8 cellular contexts compared by ENCODE assay signal in the genomic region with DNA sequence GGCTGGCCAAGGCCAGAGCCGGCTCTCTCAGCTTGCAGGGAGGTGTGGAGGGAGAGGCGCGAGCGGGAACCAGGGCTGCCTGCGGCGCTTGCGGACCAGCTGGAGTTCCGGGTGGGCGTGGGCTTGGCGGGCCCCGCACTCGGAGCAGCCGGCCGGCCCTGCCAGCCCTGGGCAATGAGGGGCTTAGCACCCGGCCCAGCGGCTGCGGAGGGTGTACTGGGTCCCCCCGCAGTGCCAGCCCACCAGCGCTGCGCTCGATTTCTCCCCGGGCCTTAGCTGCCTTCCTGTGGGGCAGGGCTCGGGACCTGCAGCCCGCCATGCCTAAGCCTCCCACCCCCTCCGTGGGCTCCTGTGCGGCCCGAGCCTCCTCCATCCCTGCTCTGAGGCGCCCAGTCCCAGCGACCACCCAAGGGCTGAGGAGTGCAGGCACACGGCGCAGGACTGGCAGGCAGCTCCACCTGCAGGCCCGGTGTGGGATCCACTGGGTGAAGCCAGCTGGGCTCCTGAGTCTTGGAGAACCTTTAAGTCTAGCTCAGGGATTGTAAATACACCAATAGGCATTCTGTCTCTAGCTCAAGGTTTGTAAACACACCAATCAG. TPM values are rescaled to one million over a fixed set of nuclear protein-coding genes. Genes with fewer than 3 reads are reported as not detected.
DNase-seq lines count a peak whose midpoint lies in the region; ATAC-seq and TF ChIP-seq lines count a peak whose summit lies in the region.
"Not testable (repeated sequence)": the region's sequence is repeated elsewhere in the genome, so short reads cannot be mapped to it uniquely, and the experiment has no call there.
"Had no signal": no experiment of that assay in that cellular context is flagged by ENCODE, and none has a peak within 500 bp of the region (broad histone marks: within the 10 kb centered on the region; RNA-seq: fewer than 3 reads in every experiment).

No MANE protein-coding gene starts in this region.

- not testable (repeated sequence) for H3K9me2 ChIP-seq in GM23338 (ENCODE audit: insufficient read depth)

- H4K8ac ChIP-seq in mesenchymal stem cell (ENCODE audit: low read length), result not testable (repeated sequence)

- TF ChIP-seq CTCF in C4-2B (conservative IDR thresholded peaks at IDR 0.05), result 0 out of 2 replicates have a peak, but pooled peaks have one; percentile 3
- TF ChIP-seq CTCF in GM23338 (conservative IDR thresholded peaks at IDR 0.05; ENCODE audit: low read depth in 2 of 2), result peak; percentile 55 to 78
- 0 out of 2 replicates have a peak, but pooled peaks have one; percentile 1 for TF ChIP-seq CTCF in LNCaP clone FGC (IDR thresholded peaks at IDR 0.05; ENCODE audit: control insufficient read depth, extremely low read depth, insufficient read depth)
- 0 out of 2 replicates have a peak, but pooled peaks have one; percentile 17 for TF ChIP-seq CTCF in WERI-Rb-1 (IDR thresholded peaks at IDR 0.05; ENCODE audit: low read depth, low read length)
- peak; percentile 37 for TF ChIP-seq CTCF in endodermal cell (conservative IDR thresholded peaks at IDR 0.05)

- not testable (repeated sequence) for H3K9me3 ChIP-seq in WERI-Rb-1 (ENCODE audit: severe bottlenecking); endodermal cell (ENCODE audit: control insufficient read depth, low read length); mesenchymal stem cell (ENCODE audit: control insufficient read depth, low read length)

- H3K23ac ChIP-seq in mesenchymal stem cell (ENCODE audit: low read length in 2 of 2), result not testable (repeated sequence)

- not testable (repeated sequence) for H3K9ac ChIP-seq in endodermal cell (ENCODE audit: extremely low read depth, low read length, poor library complexity, severe bottlenecking); mesenchymal stem cell (ENCODE audit: low read length)

- H4K91ac ChIP-seq in mesenchymal stem cell (ENCODE audit: low read length), result peak overlapping the region; percentile 23

- not testable (repeated sequence) for H3K4me2 ChIP-seq in GM23338; mesenchymal stem cell (ENCODE audit: low read length, poor library complexity, severe bottlenecking)

- H2BK5ac ChIP-seq in mesenchymal stem cell (ENCODE audit: low read depth, low read length, poor library complexity, severe bottlenecking), result not testable (repeated sequence)

- 95% methylated on average over 18 to 32 of the region's 32 CpGs for WGBS in endodermal cell (ENCODE audit: insufficient coverage in 1 of 2, insufficient read length in 1 of 2), 2 experiments
- WGBS in mesenchymal stem cell, result 97% methylated on average over 28 of the region's 32 CpGs

- not testable (repeated sequence) for H2BK12ac ChIP-seq in mesenchymal stem cell (ENCODE audit: low read length in 2 of 2)

- H3K36me3 Mint-ChIP-seq in GM23338 (ENCODE audit: low read depth); endodermal cell (ENCODE audit: low read depth): not testable (repeated sequence)

- not testable (repeated sequence) for H3K18ac ChIP-seq in mesenchymal stem cell (ENCODE audit: low read depth in 1 of 2, low read length in 2 of 2)

- H3K36me3 ChIP-seq in GM23338 (ENCODE audit: insufficient read depth); WERI-Rb-1; endodermal cell (ENCODE audit: control insufficient read depth, insufficient read depth, low read length); mesenchymal stem cell (ENCODE audit: control insufficient read depth in 1 of 2, insufficient read depth in 2 of 2, low read depth in 1 of 2, low read length in 2 of 2): not testable (repeated sequence)

- H2AK5ac ChIP-seq in mesenchymal stem cell (ENCODE audit: low read length, severe bottlenecking), result not testable (repeated sequence)

- peaks cover 13% of the 10 kb centered on the region for H3K4me1 Mint-ChIP-seq in GM23338
- H3K4me1 Mint-ChIP-seq in endodermal cell, result not testable (repeated sequence)

- H3K79me2 ChIP-seq in GM23338 (replicated peaks; ENCODE audit: insufficient read depth), result not testable (repeated sequence)

- ATAC-seq in GM23338, result peak; percentile 19; the same call in 1 of the 3 replicates

- not testable (repeated sequence) for H3K27ac ChIP-seq in C4-2B; GM23338 (ENCODE audit: low read depth); WERI-Rb-1; endodermal cell (ENCODE audit: low read depth, low read length); mesenchymal stem cell (ENCODE audit: low read length, poor library complexity, severe bottlenecking)

- H3K27ac Mint-ChIP-seq in GM23338, endodermal cell: not testable (repeated sequence)

- not testable (repeated sequence) for H2BK120ac ChIP-seq in mesenchymal stem cell (ENCODE audit: low read depth, low read length)

- H3F3A ChIP-seq in GM23338 (replicated peaks; ENCODE audit: low read depth), result not testable (repeated sequence)

- not testable (repeated sequence) for H3K27me3 ChIP-seq in GM23338 (ENCODE audit: insufficient read depth); WERI-Rb-1 (ENCODE audit: insufficient read depth, low read depth, severe bottlenecking); endodermal cell (ENCODE audit: control insufficient read depth, insufficient read depth, low read length, poor library complexity, severe bottlenecking); mesenchymal stem cell (ENCODE audit: control insufficient read depth in 1 of 2, insufficient read depth in 1 of 2, low read length in 2 of 2)

- not testable (repeated sequence) for H3K4me1 ChIP-seq in GM23338 (ENCODE audit: insufficient read depth); endodermal cell (ENCODE audit: control insufficient read depth, insufficient read depth, low read length); mesenchymal stem cell (ENCODE audit: control insufficient read depth, insufficient read depth, low read depth, low read length)

- not testable (repeated sequence) for H2AFZ ChIP-seq in GM23338; mesenchymal stem cell (ENCODE audit: low read depth, low read length)

- H3K27me3 Mint-ChIP-seq in GM23338 (ENCODE audit: insufficient read depth, low read depth, poor library complexity); endodermal cell (ENCODE audit: insufficient read depth): not testable (repeated sequence)

- not testable (repeated sequence) for H2BK15ac ChIP-seq in mesenchymal stem cell (ENCODE audit: low read depth, poor library complexity, severe bottlenecking)

- not testable (repeated sequence) for H3K9me3 Mint-ChIP-seq in GM23338
- H3K9me3 Mint-ChIP-seq in endodermal cell, result peaks cover 20% of the 10 kb centered on the region

- not testable (repeated sequence) for H3K4me3 ChIP-seq in GM23338; LNCaP clone FGC (ENCODE audit: low read depth, low read length); WERI-Rb-1 (ENCODE audit: low read depth, low read length); endodermal cell (ENCODE audit: low read length); mesenchymal stem cell (ENCODE audit: insufficient read depth in 1 of 2, low read depth in 1 of 2, low read length in 2 of 2)

- H3K4ac ChIP-seq in mesenchymal stem cell (ENCODE audit: low read depth in 1 of 2, low read length in 2 of 2), result not testable (repeated sequence)

- peak; percentile 57 for DNase-seq in GM23338 (ENCODE audit: low spot score)
- not testable (repeated sequence) for DNase-seq in LNCaP clone FGC (ENCODE audit: low read depth); mesenchymal stem cell
- peak; percentile 13 for DNase-seq in WERI-Rb-1
- DNase-seq in endodermal cell, result peak; percentile 61

- H3K79me1 ChIP-seq in mesenchymal stem cell (replicated peaks; ENCODE audit: low read length, poor library complexity, severe bottlenecking), result not testable (repeated sequence)

- not testable (repeated sequence) for H4K20me1 ChIP-seq in GM23338 (replicated peaks; ENCODE audit: insufficient read depth)

- not testable (repeated sequence) for H3K14ac ChIP-seq in mesenchymal stem cell (ENCODE audit: low read length in 2 of 2)

- not testable (repeated sequence) for H3K4me3 Mint-ChIP-seq in GM23338, endodermal cell

RNA-seq across cellular contexts. Expression of gene SPRY2, which starts 14.7 kb away (rescaled TPM):
- 39.1 and 47.3 TPM in 2 replicates for total RNA-seq in GM23338 (2014; rRNA removed; shearing (Covaris generic))
- 21.5 and 26.9 TPM in 2 replicates for polyA plus RNA-seq in GM23338 (2016; fragmentation: Nextera tagmentation; extraction: Ambion mirVana)
- total RNA-seq in endodermal cell, result 10 to 100 TPM; 87.7 to 96.9 TPM
- polyA plus RNA-seq in endodermal cell (2013, experiment 1 of 2), result 92.3 TPM
- polyA plus RNA-seq in endodermal cell (2013, experiment 2 of 2), result 111 TPM
- 38.9 TPM for polyA plus RNA-seq in mesenchymal stem cell (2013, experiment 1 of 2)
- polyA plus RNA-seq in mesenchymal stem cell (2013, experiment 2 of 2), result 38.8 TPM
- polyA plus RNA-seq: CD4-positive, alpha-beta memory T cell; IgD-negative memory B cell had no signal

Comparison
In these comparisons a context has a peak if more than half of its experiments do, and no peak if none do; other contexts are left out.
1. CTCF ChIP-seq: peak in every context shown above with its lines; median percentile 66 in GM23338; 37 in endodermal cell; 17 in WERI-Rb-1; 3 in C4-2B; 1 in LNCaP clone FGC.